In the genomic region with DNA sequence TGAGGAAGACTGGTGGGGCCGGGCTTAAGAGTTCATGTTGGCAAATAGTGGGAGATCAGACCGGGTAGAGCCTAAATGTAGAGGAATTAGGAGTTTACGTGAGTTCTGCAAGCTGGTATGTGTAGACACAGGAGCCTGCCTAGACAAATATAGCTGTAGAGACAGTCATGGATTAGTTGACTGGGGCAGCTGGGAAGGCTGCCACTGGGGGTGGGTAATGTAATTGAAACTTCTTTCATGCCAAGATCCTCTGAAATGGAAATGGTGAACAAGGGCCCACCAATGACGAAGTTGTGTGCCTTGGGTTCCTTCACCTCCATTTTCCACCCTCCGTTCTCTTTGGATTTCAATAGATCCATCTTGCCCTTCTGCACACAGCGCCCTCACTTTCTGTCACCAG, we compare ENCODE assay signal across 6 cellular contexts. TPM values are rescaled to one million over a fixed set of nuclear protein-coding genes. Genes with fewer than 3 reads are reported as not detected.
"Had no signal": no experiment of that assay in that cellular context is flagged by ENCODE, and none has a peak within 500 bp of the region (broad histone marks: within the 10 kb centered on the region; RNA-seq: fewer than 3 reads in every experiment).

No MANE protein-coding gene starts in this region.

- H3K4me3 ChIP-seq: GM23338, K562 had no signal

- DNase-seq: H9, HCEC 1CT, IMR-90 had no signal

- H3K4me2 ChIP-seq: GM23338 had no signal

- H2AFZ ChIP-seq: GM23338 had no signal

RNA-seq across cellular contexts. Expression of a gene that starts 11.9 kb away (rescaled TPM):
- total RNA-seq: HT-29, IMR-90, K562 had no signal
- polyA plus RNA-seq: IMR-90 had no signal
